Comparison of ENCODE assay signal across 14 cellular contexts in the genomic region with DNA sequence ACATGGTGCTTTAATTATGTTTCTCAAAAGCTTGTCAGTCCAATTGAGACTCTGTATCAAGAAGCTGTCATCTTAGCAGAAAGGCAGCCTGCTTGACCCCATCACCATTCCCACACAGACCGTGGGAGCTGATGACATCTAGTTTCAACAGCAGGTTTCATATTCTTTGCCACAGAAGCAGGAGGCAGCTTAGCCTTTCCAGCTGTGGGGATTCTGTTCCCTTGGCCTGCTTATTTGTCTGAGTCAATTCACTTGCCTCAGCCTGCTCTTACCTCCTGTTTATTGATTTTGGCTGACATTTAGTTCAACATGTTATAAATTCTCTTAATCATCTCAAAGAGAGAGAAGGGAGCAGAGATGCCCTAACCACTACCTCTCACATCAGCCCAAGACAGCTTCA.
"Had no signal": no experiment of that assay in that cellular context is flagged by ENCODE, and none has a peak within 500 bp of the region (broad histone marks: within the 10 kb centered on the region; RNA-seq: fewer than 3 reads in every experiment).

No MANE protein-coding gene starts in this region.

- ATAC-seq: activated CD8-positive, alpha-beta T cell treated with anti-CD3 and anti-CD28 coated beads for 36 hours; activated T-cell treated with anti-CD3 and anti-CD28 coated beads, Interleukin-2, amount 50 U/mL, for 72 hours; mucosa of descending colon; naive thymus-derived CD8-positive, alpha-beta T cell; right lobe of liver had no signal

- H3K9me3 ChIP-seq: ascending aorta, mucosa of descending colon, right lobe of liver, transverse colon had no signal

- H3K4me1 ChIP-seq: ascending aorta, right lobe of liver, transverse colon had no signal

- H3K36me3 ChIP-seq: ascending aorta, right lobe of liver, transverse colon had no signal

- H3K27me3 ChIP-seq: ascending aorta, right lobe of liver, transverse colon had no signal

- DNase-seq: activated CD8-positive, alpha-beta memory T cell treated with anti-CD3 and anti-CD28 coated beads, Interleukin-2, amount 50 U/mL, for 4 hours; activated CD8-positive, alpha-beta T cell treated with anti-CD3 and anti-CD28 coated beads for 36 hours; activated T-cell treated with anti-CD3 and anti-CD28 coated beads, Interleukin-2, amount 50 U/mL, for 72 hours; left cardiac atrium; mammary epithelial cell; mucosa of descending colon; naive thymus-derived CD8-positive, alpha-beta T cell; right lobe of liver; stimulated activated CD4-positive, alpha-beta T cell treated with anti-CD3 and anti-CD28 coated beads, Interleukin-2, amount 100 ng/mL, for 24 hours; stimulated activated naive CD4-positive, alpha-beta T cell; substantia nigra; T1000; transverse colon had no signal

- H3K4me3 ChIP-seq: ascending aorta, mucosa of descending colon, right lobe of liver, transverse colon had no signal
